Comparison of ENCODE assay signal across 1 cellular context in the genomic region with DNA sequence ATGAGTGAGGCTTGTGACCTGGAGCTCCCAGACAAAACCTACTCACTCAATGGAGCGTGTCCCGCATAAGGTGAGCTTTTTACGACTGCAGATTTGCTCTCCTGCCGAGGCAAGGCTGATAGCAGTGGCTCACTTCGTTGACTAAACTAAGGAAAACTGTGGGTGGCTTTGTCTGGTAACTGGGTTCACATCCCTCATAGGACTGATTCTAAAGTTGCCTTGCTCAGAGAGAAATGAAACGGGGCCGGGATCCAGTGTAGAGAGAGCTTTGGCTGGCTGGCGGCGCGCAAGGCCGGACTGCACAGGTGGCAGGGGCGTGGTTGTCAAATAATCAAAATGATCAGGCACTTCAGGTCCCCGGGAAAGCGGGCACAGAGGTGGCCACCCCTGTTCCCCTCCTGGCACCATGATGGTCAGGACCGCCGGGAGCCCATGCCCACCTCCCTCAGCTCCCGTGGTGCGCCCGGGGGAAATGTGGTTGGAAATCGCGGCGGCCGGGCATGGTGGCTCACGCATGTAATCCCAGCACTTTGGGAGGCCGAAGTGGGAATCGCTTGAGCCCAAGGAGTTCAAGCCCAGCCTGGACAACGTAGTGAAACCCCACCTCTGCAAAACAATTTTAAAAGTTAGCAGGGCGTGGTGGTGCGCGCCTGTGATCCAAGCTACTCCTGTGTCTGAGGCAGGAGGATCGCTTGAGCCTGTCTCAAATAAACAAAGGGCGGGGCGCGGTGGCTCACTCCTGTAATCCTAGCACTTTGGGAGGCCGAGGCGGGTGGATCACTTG.
TF ChIP-seq lines count a peak whose summit lies in the region.

No MANE protein-coding gene starts in this region.

TF ChIP-seq in WTC11, 78 proteins besides CTCF, POLR2A, EP300 and RAD21:
- TF ChIP-seq, protein P1, sequence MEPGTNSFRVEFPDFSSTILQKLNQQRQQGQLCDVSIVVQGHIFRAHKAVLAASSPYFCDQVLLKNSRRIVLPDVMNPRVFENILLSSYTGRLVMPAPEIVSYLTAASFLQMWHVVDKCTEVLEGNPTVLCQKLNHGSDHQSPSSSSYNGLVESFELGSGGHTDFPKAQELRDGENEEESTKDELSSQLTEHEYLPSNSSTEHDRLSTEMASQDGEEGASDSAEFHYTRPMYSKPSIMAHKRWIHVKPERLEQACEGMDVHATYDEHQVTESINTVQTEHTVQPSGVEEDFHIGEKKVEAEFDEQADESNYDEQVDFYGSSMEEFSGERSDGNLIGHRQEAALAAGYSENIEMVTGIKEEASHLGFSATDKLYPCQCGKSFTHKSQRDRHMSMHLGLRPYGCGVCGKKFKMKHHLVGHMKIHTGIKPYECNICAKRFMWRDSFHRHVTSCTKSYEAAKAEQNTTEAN (CRISPR knock-in tag; IDR thresholded peaks at IDR 0.05), result no peak
- TF ChIP-seq, protein P2, sequence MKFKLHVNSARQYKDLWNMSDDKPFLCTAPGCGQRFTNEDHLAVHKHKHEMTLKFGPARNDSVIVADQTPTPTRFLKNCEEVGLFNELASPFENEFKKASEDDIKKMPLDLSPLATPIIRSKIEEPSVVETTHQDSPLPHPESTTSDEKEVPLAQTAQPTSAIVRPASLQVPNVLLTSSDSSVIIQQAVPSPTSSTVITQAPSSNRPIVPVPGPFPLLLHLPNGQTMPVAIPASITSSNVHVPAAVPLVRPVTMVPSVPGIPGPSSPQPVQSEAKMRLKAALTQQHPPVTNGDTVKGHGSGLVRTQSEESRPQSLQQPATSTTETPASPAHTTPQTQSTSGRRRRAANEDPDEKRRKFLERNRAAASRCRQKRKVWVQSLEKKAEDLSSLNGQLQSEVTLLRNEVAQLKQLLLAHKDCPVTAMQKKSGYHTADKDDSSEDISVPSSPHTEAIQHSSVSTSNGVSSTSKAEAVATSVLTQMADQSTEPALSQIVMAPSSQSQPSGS (CRISPR knock-in tag; IDR thresholded peaks at IDR 0.05; ENCODE audit: borderline replicate concordance, low read depth), result no peak
- TF ChIP-seq ZNF416 (CRISPR knock-in tag; IDR thresholded peaks at IDR 0.05), result no peak
- no peak for TF ChIP-seq ZNF396 (CRISPR knock-in tag; IDR thresholded peaks at IDR 0.05; ENCODE audit: borderline replicate concordance)
- no peak for TF ChIP-seq ESRRA (CRISPR knock-in tag; IDR thresholded peaks at IDR 0.05; ENCODE audit: borderline replicate concordance)
- TF ChIP-seq, protein P3, sequence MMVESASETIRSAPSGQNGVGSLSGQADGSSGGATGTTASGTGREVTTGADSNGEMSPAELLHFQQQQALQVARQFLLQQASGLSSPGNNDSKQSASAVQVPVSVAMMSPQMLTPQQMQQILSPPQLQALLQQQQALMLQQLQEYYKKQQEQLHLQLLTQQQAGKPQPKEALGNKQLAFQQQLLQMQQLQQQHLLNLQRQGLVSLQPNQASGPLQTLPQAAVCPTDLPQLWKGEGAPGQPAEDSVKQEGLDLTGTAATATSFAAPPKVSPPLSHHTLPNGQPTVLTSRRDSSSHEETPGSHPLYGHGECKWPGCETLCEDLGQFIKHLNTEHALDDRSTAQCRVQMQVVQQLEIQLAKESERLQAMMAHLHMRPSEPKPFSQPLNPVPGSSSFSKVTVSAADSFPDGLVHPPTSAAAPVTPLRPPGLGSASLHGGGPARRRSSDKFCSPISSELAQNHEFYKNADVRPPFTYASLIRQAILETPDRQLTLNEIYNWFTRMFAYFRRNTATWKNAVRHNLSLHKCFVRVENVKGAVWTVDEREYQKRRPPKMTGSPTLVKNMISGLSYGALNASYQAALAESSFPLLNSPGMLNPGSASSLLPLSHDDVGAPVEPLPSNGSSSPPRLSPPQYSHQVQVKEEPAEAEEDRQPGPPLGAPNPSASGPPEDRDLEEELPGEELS (CRISPR knock-in tag; IDR thresholded peaks at IDR 0.05), result no peak
- no peak for TF ChIP-seq HMGA2 (CRISPR knock-in tag; IDR thresholded peaks at IDR 0.05)
- no peak for TF ChIP-seq OVOL2 (CRISPR knock-in tag; IDR thresholded peaks at IDR 0.05; ENCODE audit: borderline replicate concordance)
- TF ChIP-seq NR2C2 (CRISPR knock-in tag; IDR thresholded peaks at IDR 0.05), result no peak
- TF ChIP-seq NFYB (CRISPR knock-in tag; conservative IDR thresholded peaks at IDR 0.05; ENCODE audit: low read depth), result no peak
- no peak for TF ChIP-seq FOXP1 (CRISPR knock-in tag; IDR thresholded peaks at IDR 0.05; ENCODE audit: borderline replicate concordance)
- no peak for TF ChIP-seq MXD4 (CRISPR knock-in tag; IDR thresholded peaks at IDR 0.05; ENCODE audit: borderline replicate concordance)
- TF ChIP-seq ATF1 (CRISPR knock-in tag; IDR thresholded peaks at IDR 0.05), result no peak
